8 cellular contexts compared by ENCODE assay signal in genomic region chr16:85372627-85373372, GRCh38.
DNase-seq lines count a peak whose midpoint lies in the region; ATAC-seq lines count a peak whose summit lies in the region.

No MANE protein-coding gene starts in this region.

- no peak for ATAC-seq in GM18502 (IDR thresholded peaks at IDR 0.05; ENCODE audit: poor library complexity, unreplicated experiment)

- in situ Hi-C loops in G401 (cut with HindIII; ENCODE audit: low sequenced_read_pairs), result no loop called here

- peak; percentile 45 for DNase-seq in GDM1 (lab: John Stamatoyannopoulos, UW)
- peak; percentile 85 for DNase-seq in OCI-M1 (lab: John Stamatoyannopoulos, UW)
- DNase-seq in dedifferentiated amniotic fluid mesenchymal stem cell (ENCODE audit: extremely low spot score), result peak; percentile 25
- DNase-seq in stimulated activated CD4-positive, alpha-beta T cell treated with anti-CD3 and anti-CD28 coated beads, Interleukin-1b, Interleukin-23, amount 100 ng/mL, for 48 hours, result peak; percentile 61
- DNase-seq in NCI-H526 (lab: John Stamatoyannopoulos, UW), result no peak
- no peak for DNase-seq in G401 (ENCODE audit: low spot score)
- no peak for DNase-seq in OCI-M2 (lab: John Stamatoyannopoulos, UW; ENCODE audit: unreplicated experiment)

Comparison
In these comparisons a context has a peak if more than half of its experiments do, and no peak if none do; other contexts are left out.
1. DNase-seq: peak in GDM1 (single experiment), OCI-M1 (single experiment), dedifferentiated amniotic fluid mesenchymal stem cell (single experiment) and stimulated activated CD4-positive, alpha-beta T cell treated with anti-CD3 and anti-CD28 coated beads, Interleukin-1b, Interleukin-23, amount 100 ng/mL, for 48 hours (single experiment); none in NCI-H526 (0 of 2), G401 (single experiment) and OCI-M2 (single experiment).